ENCODE assay signal across 12 cellular contexts in genomic region chr17:67442787-67443624, GRCh38.
DNase-seq lines count a peak whose midpoint lies in the region; ATAC-seq, FAIRE-seq and TF ChIP-seq lines count a peak whose summit lies in the region.
"Had no signal": no experiment of that assay in that cellular context is flagged by ENCODE, and none has a peak within 500 bp of the region (broad histone marks: within the 10 kb centered on the region; RNA-seq: fewer than 3 reads in every experiment).

No MANE protein-coding gene starts in this region.

- no peaks in the 10 kb centered on the region for H3K27me3 Mint-ChIP-seq in brain
- H3K27me3 Mint-ChIP-seq in naive thymus-derived CD4-positive, alpha-beta T cell: no peaks in the 10 kb centered on the region
- H3K27me3 Mint-ChIP-seq: naive B cell had no signal

- no peak for TF ChIP-seq POLR2A in H54 (IDR thresholded peaks at IDR 0.05; ENCODE audit: low read depth, low read length)

- no peak overlapping the region for H3K4me3 ChIP-seq in right atrium auricular region
- no peak overlapping the region for H3K4me3 ChIP-seq in naive thymus-derived CD4-positive, alpha-beta T cell (ENCODE audit: low read length)
- H3K4me3 ChIP-seq: GM12878 had no signal

- H3K4me1 ChIP-seq in right atrium auricular region: peaks cover 0 to 56% of the 10 kb centered on the region in 2 donors
- peaks cover 51 to 80% of the 10 kb centered on the region in 2 donors for H3K4me1 ChIP-seq in naive thymus-derived CD4-positive, alpha-beta T cell (ENCODE audit: control insufficient read depth in 2 of 2, insufficient read depth in 2 of 2, low read length in 2 of 2)

- CTCF ChIA-PET in naive thymus-derived CD4-positive, alpha-beta T cell (lab: Charles Lee): interaction anchor here (0.6 to 4.9 kb wide), 9 partner anchors 9 to 84 kb away, joined by 3 to 48 read pairs (median 12); no protein-coding TSS in a partner anchor

- H3K27me3 ChIP-seq in right atrium auricular region: no peaks in the 10 kb centered on the region
- H3K27me3 ChIP-seq in naive thymus-derived CD4-positive, alpha-beta T cell (ENCODE audit: control insufficient read depth in 2 of 2, insufficient read depth in 2 of 2, low read length in 2 of 2): no peaks in the 10 kb centered on the region
- H3K27me3 ChIP-seq: brain microvascular endothelial cell had no signal

- H3K27ac ChIP-seq in right atrium auricular region: peak overlapping the region; percentile 82 to 87
- peak overlapping the region; percentile 93 for H3K27ac ChIP-seq in naive thymus-derived CD4-positive, alpha-beta T cell (ENCODE audit: low read depth, low read length)
- H3K27ac ChIP-seq: brain microvascular endothelial cell had no signal

- TF ChIP-seq CTCF in right atrium auricular region (IDR thresholded peaks at IDR 0.05): no peak
- TF ChIP-seq CTCF in brain (conservative IDR thresholded peaks at IDR 0.05): no peak

- no peak for ATAC-seq in Right ventricle myocardium inferior
- ATAC-seq in naive thymus-derived CD4-positive, alpha-beta T cell: no peak
- no peak for ATAC-seq in GM19463 (IDR thresholded peaks at IDR 0.05; ENCODE audit: unreplicated experiment)
- no peak for ATAC-seq in HG03108 (IDR thresholded peaks at IDR 0.05; ENCODE audit: unreplicated experiment)
- ATAC-seq: GM12878 had no signal

- peak overlapping the region; percentile 42 to 73 (median 63) for H3K4me3 Mint-ChIP-seq in brain
- peak overlapping the region; percentile 15 to 80 (median 61) for H3K4me3 Mint-ChIP-seq in naive thymus-derived CD4-positive, alpha-beta T cell
- H3K4me3 Mint-ChIP-seq: naive B cell had no signal

- H3K27ac Mint-ChIP-seq in brain: peak overlapping the region; percentile 75 to 94 (median 90)
- H3K27ac Mint-ChIP-seq in naive thymus-derived CD4-positive, alpha-beta T cell: peak overlapping the region; percentile 70 to 100 (median 98)

- no peaks in the 10 kb centered on the region for H3K9me3 ChIP-seq in right atrium auricular region
- no peaks in the 10 kb centered on the region for H3K9me3 ChIP-seq in naive thymus-derived CD4-positive, alpha-beta T cell (ENCODE audit: control insufficient read depth in 2 of 3, low read length in 3 of 3)

- POLR2A ChIA-PET in naive thymus-derived CD4-positive, alpha-beta T cell (lab: Charles Lee): interaction anchor here (1.2 to 16.2 kb wide), 9 partner anchors 11 to 65 kb away, joined by 3 to 335 read pairs (median 67); partner anchors contain the start of gene PITPNC1

- H3K4me1 Mint-ChIP-seq in brain: peaks cover 61% of the 10 kb centered on the region
- H3K4me1 Mint-ChIP-seq in naive thymus-derived CD4-positive, alpha-beta T cell: peaks cover 55 to 97% (median 88%) of the 10 kb centered on the region in 7 donors

- H3K9me3 Mint-ChIP-seq in brain: no peaks in the 10 kb centered on the region
- peaks cover 0 to 1% (median 0%) of the 10 kb centered on the region in 11 donors for H3K9me3 Mint-ChIP-seq in naive thymus-derived CD4-positive, alpha-beta T cell
- H3K9me3 Mint-ChIP-seq: naive B cell had no signal

- intact Hi-C loops in Right ventricle myocardium inferior (cut with DNase I): no loop called here
- intact Hi-C loops in naive thymus-derived CD4-positive, alpha-beta T cell (cut with micrococcal nuclease): no loop called here

- H3K36me3 ChIP-seq in right atrium auricular region: no peaks in the 10 kb centered on the region
- H3K36me3 ChIP-seq in naive thymus-derived CD4-positive, alpha-beta T cell (ENCODE audit: control insufficient read depth in 2 of 3, insufficient read depth in 3 of 3, low read length in 3 of 3): no peaks in the 10 kb centered on the region
- H3K36me3 ChIP-seq: brain microvascular endothelial cell had no signal

- FAIRE-seq in H54 (lab: Jason Lieb, UNC): no peak
- FAIRE-seq: GM12878 had no signal

- peaks cover 4% of the 10 kb centered on the region for H3K36me3 Mint-ChIP-seq in brain
- H3K36me3 Mint-ChIP-seq in naive thymus-derived CD4-positive, alpha-beta T cell: peaks cover 0 to 16% (median 5%) of the 10 kb centered on the region in 5 donors
- H3K36me3 Mint-ChIP-seq: naive B cell had no signal

- DNase-seq in right atrium auricular region (ENCODE audit: low spot score): no peak
- DNase-seq in Right ventricle myocardium inferior (ENCODE audit: missing footprints): no peak
- DNase-seq in naive thymus-derived CD4-positive, alpha-beta T cell: no peak
- no peak for DNase-seq in DMS 273 (lab: John Stamatoyannopoulos, UW; ENCODE audit: unreplicated experiment)
- no peak for DNase-seq in H54 (ENCODE audit: insufficient read length, low spot score)
- DNase-seq: brain microvascular endothelial cell, MV-4-11, naive B cell had no signal
